In the genomic region with DNA sequence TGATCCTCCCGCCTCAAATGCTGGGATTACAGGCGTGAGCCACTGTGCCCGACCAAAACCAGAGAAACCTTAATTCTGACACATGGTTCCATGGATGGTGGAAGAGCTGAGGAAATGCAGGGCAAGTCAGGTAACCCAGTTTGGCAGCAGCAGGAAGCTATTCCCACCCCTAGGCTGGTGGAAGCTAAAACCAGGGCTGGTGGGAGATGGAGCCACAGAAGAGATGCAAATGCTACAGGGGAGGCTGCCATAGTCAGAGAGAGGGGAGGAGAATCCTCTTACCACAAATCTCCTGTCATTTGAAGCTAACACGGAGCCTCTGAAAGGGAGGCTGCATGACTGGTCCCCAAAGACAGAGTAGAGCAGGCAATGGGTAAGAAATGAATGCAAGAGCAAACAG, we compare ENCODE assay signal across 18 cellular contexts.
"Had no signal": no experiment of that assay in that cellular context is flagged by ENCODE, and none has a peak within 500 bp of the region (broad histone marks: within the 10 kb centered on the region; RNA-seq: fewer than 3 reads in every experiment).

No MANE protein-coding gene starts in this region.

- H3K9me3 ChIP-seq: left lung, pancreas, psoas muscle had no signal

- H3K27ac ChIP-seq: cardiac muscle cell, foreskin keratinocyte, left lung, psoas muscle, WERI-Rb-1 had no signal

- H3K27me3 ChIP-seq: cardiac muscle cell, foreskin keratinocyte, pancreas had no signal

- H3K4me1 ChIP-seq: foreskin keratinocyte, left lung, psoas muscle had no signal

- ATAC-seq: activated CD8-positive, alpha-beta T cell treated with anti-CD3 and anti-CD28 coated beads, Interleukin-2, amount 10 ng/mL, durations not matched to agents 7 days and 5 days; activated naive CD8-positive, alpha-beta T cell treated with anti-CD3 and anti-CD28 coated beads, Interleukin-2, amount 50 U/mL, for 24 hours; foreskin keratinocyte; left lung; psoas muscle; right cardiac atrium; stimulated activated effector memory CD8-positive, alpha-beta T cell treated with anti-CD3 and anti-CD28 coated beads, Interleukin-12 subunit alpha, Interleukin-12 subunit beta, amount 100 ng/mL, for 72 hours had no signal

- H3K36me3 ChIP-seq: cardiac muscle cell, left lung, pancreas, WERI-Rb-1 had no signal

- DNase-seq: activated CD4-positive, alpha-beta T cell treated with anti-CD3 and anti-CD28 coated beads for 1 hour; activated CD4-positive, alpha-beta T cell treated with anti-CD3 and anti-CD28 coated beads, Interleukin-2, amount 50 U/mL, for 1 hour; activated CD8-positive, alpha-beta T cell treated with anti-CD3 and anti-CD28 coated beads, Interleukin-2, amount 10 ng/mL, durations not matched to agents 7 days and 5 days; activated gamma-delta T cell; activated naive CD4-positive, alpha-beta T cell treated with anti-CD3 and anti-CD28 coated beads, Interleukin-2, amount 50 U/mL, for 16 hours; activated naive CD8-positive, alpha-beta T cell treated with anti-CD3 and anti-CD28 coated beads, Interleukin-2, amount 50 U/mL, for 24 hours; effector CD4-positive, alpha-beta T cell; foreskin keratinocyte; immature natural killer cell; left lung; nephron progenitor cell; pancreas; psoas muscle; right cardiac atrium; stimulated activated CD4-positive, alpha-beta T cell treated with anti-CD3 and anti-CD28 coated beads, Interleukin-12 subunit alpha, Interleukin-12 subunit beta, amount 100 ng/mL, for 4 hours; WERI-Rb-1 had no signal

- H3K4me3 ChIP-seq: cardiac muscle cell, left lung, pancreas, psoas muscle had no signal
